In the genomic region with DNA sequence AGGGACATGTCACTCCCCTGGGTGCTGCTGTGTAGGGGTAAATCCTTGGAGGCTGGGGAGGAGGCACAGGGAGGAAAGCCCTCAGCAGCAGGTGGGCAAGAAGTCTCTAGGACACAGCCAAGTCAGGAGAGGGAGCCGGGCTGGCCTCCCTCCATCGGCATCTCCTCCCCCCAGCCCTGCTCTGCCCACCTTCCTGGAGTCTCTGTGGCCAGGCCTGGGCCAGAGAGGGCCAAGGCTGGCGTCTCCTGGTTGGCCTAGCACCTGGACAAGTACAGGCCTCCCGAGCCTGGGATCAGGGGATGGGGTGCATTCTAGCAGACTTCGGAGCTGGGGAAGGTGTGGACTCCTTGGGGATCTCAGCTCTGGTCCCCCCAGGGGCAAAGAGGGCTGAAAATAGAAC, we compare ENCODE assay signal across 20 cellular contexts. TPM values are rescaled to one million over a fixed set of nuclear protein-coding genes. Genes with fewer than 3 reads are reported as not detected.
A peak's percentile ranks its signal among the peaks of the same experiment; 100 is the strongest.
DNase-seq lines count a peak whose midpoint lies in the region; ATAC-seq and TF ChIP-seq lines count a peak whose summit lies in the region.
"Had no signal": no experiment of that assay in that cellular context is flagged by ENCODE, and none has a peak within 500 bp of the region (broad histone marks: within the 10 kb centered on the region; RNA-seq: fewer than 3 reads in every experiment).

No MANE protein-coding gene starts in this region.

- peaks cover 0 to 68% (median 11%) of the 10 kb centered on the region in 12 donors for H3K4me1 ChIP-seq in heart left ventricle
- H3K4me1 ChIP-seq in right cardiac atrium (ENCODE audit: control insufficient read depth, insufficient read depth, low read length): no peaks in the 10 kb centered on the region
- peaks cover 65% of the 10 kb centered on the region for H3K4me1 ChIP-seq in psoas muscle
- H3K4me1 ChIP-seq in transverse colon: peaks cover 6 to 24% (median 17%) of the 10 kb centered on the region in 4 donors
- H3K4me1 ChIP-seq in mucosa of descending colon (ENCODE audit: low read depth): peaks cover under 1% of the 10 kb centered on the region

- no peak for TF ChIP-seq CTCF in heart left ventricle (IDR thresholded peaks at IDR 0.05)
- TF ChIP-seq CTCF in psoas muscle (IDR thresholded peaks at IDR 0.05): no peak
- TF ChIP-seq CTCF in transverse colon (IDR thresholded peaks at IDR 0.05): no peak
- no peak for TF ChIP-seq CTCF in mucosa of descending colon (IDR thresholded peaks at IDR 0.05)

- peaks cover 4 to 46% (median 12%) of the 10 kb centered on the region in 9 donors for H3K27me3 ChIP-seq in heart left ventricle
- H3K27me3 ChIP-seq in right cardiac atrium (ENCODE audit: control insufficient read depth, insufficient read depth): no peaks in the 10 kb centered on the region
- no peaks in the 10 kb centered on the region for H3K27me3 ChIP-seq in psoas muscle (ENCODE audit: insufficient read depth in 3 of 3, low read length in 2 of 3)
- H3K27me3 ChIP-seq in transverse colon: peaks cover 64% of the 10 kb centered on the region

- H3K27ac ChIP-seq in heart left ventricle (peak overlapping the region in 9 of 12 donors; percentile 50 to 98 (median 94)), right cardiac atrium (ENCODE audit: low read length) (peak overlapping the region; percentile 71), psoas muscle (peak overlapping the region; percentile 92), transverse colon (peak overlapping the region; percentile 84 to 96 (median 85))
- H3K27ac ChIP-seq: PC-9 had no signal

- intact Hi-C loops in heart left ventricle (cut with DNase I) (loop anchor here in 1 of 10 donors (5.0 kb wide), 1 partner anchor 34 kb away; no protein-coding TSS in a partner anchor), cardiac septum (cut with DNase I) (no loop called here), right cardiac atrium (cut with DNase I) (no loop called here), psoas muscle (cut with DNase I) (no loop called here), transverse colon (cut with DNase I; ENCODE audit: low total_unique reads) (no loop called here), mucosa of descending colon (cut with DNase I, micrococcal nuclease) (no loop called here)
- intact Hi-C loops in activated naive CD4-positive, alpha-beta T cell treated with anti-CD3 and anti-CD28 coated beads for 36 hours (cut with micrococcal nuclease): no loop called here

- ATAC-seq in heart left ventricle (no peak), right cardiac atrium (no peak), psoas muscle (no peak), mucosa of descending colon (no peak)

- H3K4me3 ChIP-seq in heart left ventricle (peak overlapping the region in 6 of 12 donors; percentile 50 to 72 (median 59)), right cardiac atrium (ENCODE audit: low read length) (no peak overlapping the region), psoas muscle (peak overlapping the region; percentile 70), transverse colon (no peak overlapping the region), mucosa of descending colon (no peak overlapping the region)
- H3K4me3 ChIP-seq: HAP-1, PC-9 had no signal

- H3K36me3 ChIP-seq in heart left ventricle (no peaks in the 10 kb centered on the region), psoas muscle (ENCODE audit: insufficient read depth in 1 of 2, low read depth in 1 of 2) (no peaks in the 10 kb centered on the region), transverse colon (no peaks in the 10 kb centered on the region), mucosa of descending colon (ENCODE audit: low read depth) (no peaks in the 10 kb centered on the region)
- H3K36me3 ChIP-seq: HAP-1 had no signal

- H3K36me3 Mint-ChIP-seq in activated naive CD4-positive, alpha-beta T cell treated with anti-CD3 and anti-CD28 coated beads for 36 hours (ENCODE audit: low read depth): no peaks in the 10 kb centered on the region
- H3K36me3 Mint-ChIP-seq: CD8-positive, alpha-beta memory T cell; IgD-negative memory B cell had no signal

- DNase-seq in heart left ventricle: peak in 1 of 5 donors; percentile 13
- DNase-seq in cardiac septum (ENCODE audit: low spot score): no peak
- DNase-seq in right cardiac atrium: no peak
- DNase-seq in psoas muscle: peak in 1 of 2 donors; percentile 60
- DNase-seq in transverse colon: no peak
- DNase-seq in activated naive CD4-positive, alpha-beta T cell treated with anti-CD3 and anti-CD28 coated beads for 36 hours: no peak
- no peak for DNase-seq in mucosa of descending colon
- no peak for DNase-seq in stimulated activated CD4-positive, alpha-beta T cell treated with anti-CD3 and anti-CD28 coated beads, Interleukin-4, amount 100 ng/mL, for 4 hours
- DNase-seq: 8988T; CD8-positive, alpha-beta memory T cell; DMS79 treated with DMSO at 0.1 percent for 48 hours; NCI-H1105; NCI-H1694 treated with DMSO at 0.1 percent for 48 hours; NCI-H2107; NCI-H2227 treated with DMSO at 0.1 percent for 48 hours; NCI-H524; PC-9 had no signal

- no peaks in the 10 kb centered on the region for H3K9me3 ChIP-seq in heart left ventricle
- H3K9me3 ChIP-seq in right cardiac atrium (ENCODE audit: control insufficient read depth, low read length): no peaks in the 10 kb centered on the region
- H3K9me3 ChIP-seq in psoas muscle: no peaks in the 10 kb centered on the region
- no peaks in the 10 kb centered on the region for H3K9me3 ChIP-seq in transverse colon
- H3K9me3 ChIP-seq in mucosa of descending colon: no peaks in the 10 kb centered on the region
- H3K9me3 ChIP-seq: HAP-1 had no signal

- TF ChIP-seq POLR2A in heart left ventricle (IDR thresholded peaks at IDR 0.05) (no peak), transverse colon (IDR thresholded peaks at IDR 0.05) (no peak)

- CTCF ChIA-PET in activated naive CD4-positive, alpha-beta T cell treated with anti-CD3 and anti-CD28 coated beads for 36 hours (lab: Charles Lee): interaction anchor here (0.7 to 1.7 kb wide), 3 partner anchors 34 to 58 kb away, joined by 3 to 7 read pairs (median 4); no protein-coding TSS in a partner anchor

- TF ChIP-seq EP300 in transverse colon (IDR thresholded peaks at IDR 0.05; ENCODE audit: low read depth): no peak

- WGBS in heart left ventricle, 4 donors: 65 to 74% (median 67%) methylated on average over 5 of the region's 5 CpGs
- 77% methylated on average over 5 of the region's 5 CpGs for WGBS in right cardiac atrium
- 29 to 54% (median 46%) methylated on average over 5 of the region's 5 CpGs for WGBS in psoas muscle, 3 donors
- WGBS in transverse colon (ENCODE audit: low coverage in 1 of 2), 2 donors: 82 to 87% methylated on average over 2 to 5 of the region's 5 CpGs

- in situ Hi-C loops in transverse colon (cut with MboI; ENCODE audit: low pct_ligation_motif_present in 1 of 4, low pct_unique_long_range_greater_than_20kb in 1 of 4, low sequenced_read_pairs in 3 of 4): no loop called here

- peaks cover 11% of the 10 kb centered on the region for H3K4me1 Mint-ChIP-seq in activated naive CD4-positive, alpha-beta T cell treated with anti-CD3 and anti-CD28 coated beads for 36 hours (ENCODE audit: low read depth)

- peaks cover 25% of the 10 kb centered on the region for H3K27me3 Mint-ChIP-seq in activated naive CD4-positive, alpha-beta T cell treated with anti-CD3 and anti-CD28 coated beads for 36 hours (ENCODE audit: low read depth)

- H3K9me3 Mint-ChIP-seq in activated naive CD4-positive, alpha-beta T cell treated with anti-CD3 and anti-CD28 coated beads for 36 hours: no peaks in the 10 kb centered on the region
- H3K9me3 Mint-ChIP-seq: CD8-positive, alpha-beta memory T cell had no signal

- no peak overlapping the region for H3K4me3 Mint-ChIP-seq in activated naive CD4-positive, alpha-beta T cell treated with anti-CD3 and anti-CD28 coated beads for 36 hours
- H3K4me3 Mint-ChIP-seq: CD8-positive, alpha-beta memory T cell had no signal

- no peak overlapping the region for H3K27ac Mint-ChIP-seq in activated naive CD4-positive, alpha-beta T cell treated with anti-CD3 and anti-CD28 coated beads for 36 hours
- H3K27ac Mint-ChIP-seq: CD8-positive, alpha-beta memory T cell had no signal

RNA-seq across cellular contexts. Expression of a gene that starts 1.8 kb away (rescaled TPM):
- total RNA-seq in heart left ventricle: 100 to 1,000 TPM in 6 of 9 donors, 10 to 100 TPM in 3; 93.6 to 150 (median 114) TPM
- 10 to 100 TPM; 64.8 to 92.2 TPM for polyA plus RNA-seq in heart left ventricle
- 199 TPM for total RNA-seq in cardiac septum
- total RNA-seq in right cardiac atrium: 100 to 1,000 TPM; 122 to 176 (median 159) TPM
- polyA plus RNA-seq in right cardiac atrium: 85.5 TPM
- total RNA-seq in psoas muscle: 100 to 1,000 TPM; 239 to 419 (median 304) TPM
- polyA plus RNA-seq in psoas muscle: 100 to 1,000 TPM in 2 of 3 donors, 10 to 100 TPM in 1; 34.8 to 190 (median 133) TPM
- total RNA-seq in transverse colon: 10 to 100 TPM; 26.5 to 95.8 (median 48.5) TPM
- total RNA-seq in activated naive CD4-positive, alpha-beta T cell treated with anti-CD3 and anti-CD28 coated beads for 36 hours: 1 to 10 TPM; 1.3 to 1.4 TPM
- 100 to 1,000 TPM in 1 of 3 donors, 10 to 100 TPM in 1, 1 to 10 TPM in 1; 7.9 to 242 (median 22.2) TPM for total RNA-seq in mucosa of descending colon
- polyA plus RNA-seq: IgD-negative memory B cell had no signal

RNA-seq across cellular contexts. Expression of a gene that starts 18.3 kb away (rescaled TPM):
- total RNA-seq in heart left ventricle (over 10,000 TPM in 8 of 9 donors, 1,000 to 10,000 TPM in 1; 9,618 to 28,674 (median 17,979) TPM), cardiac septum (21,230 TPM), right cardiac atrium (over 10,000 TPM in 1 of 4 donors, 1,000 to 10,000 TPM in 3; 6,970 to 10,932 (median 7,338) TPM), psoas muscle (over 10,000 TPM; 12,653 to 14,820 (median 13,821) TPM), transverse colon (over 10,000 TPM in 1 of 4 donors, 1,000 to 10,000 TPM in 2, 100 to 1,000 TPM in 1; 1,000 to 12,373 (median 1,519) TPM), mucosa of descending colon (1,000 to 10,000 TPM in 1 of 3 donors, 100 to 1,000 TPM in 1, 10 to 100 TPM in 1; 65.4 to 4,715 (median 359) TPM)
- polyA plus RNA-seq in heart left ventricle (over 10,000 TPM; 15,024 to 19,385 TPM), right cardiac atrium (9,146 TPM), psoas muscle (over 10,000 TPM in 2 of 3 donors, 1,000 to 10,000 TPM in 1; 8,143 to 13,925 (median 13,727) TPM)
- total RNA-seq in activated naive CD4-positive, alpha-beta T cell treated with anti-CD3 and anti-CD28 coated beads for 36 hours: not detected
- total RNA-seq: CD8-positive, alpha-beta memory T cell; G401; PC-9 had no signal
- polyA plus RNA-seq: CD8-positive, alpha-beta memory T cell; IgD-negative memory B cell had no signal

RNA-seq across cellular contexts. Expression of a gene that starts 48.8 kb away (rescaled TPM):
- total RNA-seq in heart left ventricle (100 to 1,000 TPM in 1 of 9 donors, 10 to 100 TPM in 8; 61.8 to 101 (median 73.4) TPM), cardiac septum (47.2 TPM), right cardiac atrium (10 to 100 TPM; 42.2 to 58.8 (median 56.2) TPM), psoas muscle (10 to 100 TPM; 60.9 to 88.3 (median 63.9) TPM), transverse colon (100 to 1,000 TPM in 2 of 4 donors, 10 to 100 TPM in 2; 61.3 to 142 (median 104) TPM), mucosa of descending colon (100 to 1,000 TPM in 2 of 3 donors, 10 to 100 TPM in 1; 75.7 to 127 (median 125) TPM)
- polyA plus RNA-seq in heart left ventricle (10 to 100 TPM; 61.3 to 69.6 TPM), right cardiac atrium (50.0 TPM), psoas muscle (10 to 100 TPM; 46.7 to 93.1 (median 68.7) TPM)
- total RNA-seq in activated naive CD4-positive, alpha-beta T cell treated with anti-CD3 and anti-CD28 coated beads for 36 hours: 10 to 100 TPM; 67.1 to 74.2 TPM

Comparison
In these comparisons a context has a peak if more than half of its experiments do, and no peak if none do; other contexts are left out.
1. RNA of a gene that starts 18.3 kb away (total RNA-seq): 21,230 TPM in cardiac septum (single experiment), 9,618 to 28,674 TPM in heart left ventricle, 12,653 to 14,820 TPM in psoas muscle, 6,970 to 10,932 TPM in right cardiac atrium, 1,000 to 12,373 TPM in transverse colon and 65.4 to 4,715 TPM in mucosa of descending colon; not detected in activated naive CD4-positive, alpha-beta T cell treated with anti-CD3 and anti-CD28 coated beads for 36 hours; every median in the first group is over 10 times any median in the second.
2. Peak in every context shown above with its lines, with median percentiles within 50 percentile points of each other: H3K27ac ChIP-seq.